29 cellular contexts compared by ENCODE assay signal in the genomic region with DNA sequence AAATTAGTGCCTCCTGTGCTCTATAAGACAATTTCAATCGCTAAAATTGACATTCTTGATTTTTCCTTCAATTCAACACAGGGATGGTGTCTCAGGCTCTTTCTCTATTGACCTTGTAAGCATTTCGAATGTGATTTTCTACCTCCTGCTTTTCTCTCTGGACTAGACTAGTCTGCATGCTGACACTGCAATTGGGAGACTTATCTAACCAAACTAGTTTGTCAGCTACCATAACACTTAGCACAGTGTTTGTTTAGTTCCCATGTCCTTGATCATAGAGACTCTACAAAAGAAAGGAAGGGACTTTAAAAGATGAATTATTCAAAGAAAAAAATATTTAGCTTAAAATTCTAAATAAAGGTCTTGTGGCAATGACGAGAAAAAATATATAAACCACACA.
"Had no signal": no experiment of that assay in that cellular context is flagged by ENCODE, and none has a peak within 500 bp of the region (broad histone marks: within the 10 kb centered on the region; RNA-seq: fewer than 3 reads in every experiment).

No MANE protein-coding gene starts in this region.

- H3K4me3 Mint-ChIP-seq: activated CD4-positive, alpha-beta memory T cell treated with anti-CD3 and anti-CD28 coated beads for 36 hours; activated CD4-positive, alpha-beta T cell treated with anti-CD3 and anti-CD28 coated beads, Interleukin-2, amount 10 ng/mL, durations not matched to agents 7 days and 5 days; activated naive CD8-positive, alpha-beta T cell treated with anti-CD3 and anti-CD28 coated beads, Interleukin-2, amount 50 U/mL, for 24 hours; activated T-cell treated with anti-CD3 and anti-CD28 coated beads, Interleukin-2, amount 50 U/mL, for 4 hours; T-helper 1 cell treated with Interleukin-12 subunit alpha and Interleukin-12 subunit beta and Interleukin-4 antibody, amounts not matched to agents 30 μg/mL and 1 μg/mL, for 36 hours; WTC11 had no signal

- H3K9me3 Mint-ChIP-seq: activated CD4-positive, alpha-beta memory T cell treated with anti-CD3 and anti-CD28 coated beads for 36 hours; activated naive CD4-positive, alpha-beta T cell treated with anti-CD3 and anti-CD28 coated beads, Interleukin-2, amount 50 U/mL, for 72 hours; activated naive CD8-positive, alpha-beta T cell treated with anti-CD3 and anti-CD28 coated beads, Interleukin-2, amount 50 U/mL, for 24 hours; T-helper 1 cell treated with Interleukin-12 subunit alpha and Interleukin-12 subunit beta and Interleukin-4 antibody, amounts not matched to agents 30 μg/mL and 1 μg/mL, for 36 hours had no signal

- H3K4me3 ChIP-seq: ascending aorta, body of pancreas, coronary artery, SJSA1 had no signal

- DNase-seq: activated CD4-positive, alpha-beta memory T cell treated with anti-CD3 and anti-CD28 coated beads for 36 hours; activated CD4-positive, alpha-beta T cell treated with anti-CD3 and anti-CD28 coated beads, Interleukin-2, amount 10 ng/mL, durations not matched to agents 7 days and 5 days; activated CD4-positive, CD25-positive, alpha-beta regulatory T cell treated with anti-CD3 and anti-CD28 coated beads, Interleukin-2, amount 50 U/mL, for 72 hours; activated CD8-positive, alpha-beta memory T cell treated with anti-CD3 and anti-CD28 coated beads for 24 hours; activated effector memory CD4-positive, alpha-beta T cell treated with anti-CD3 and anti-CD28 coated beads, Interleukin-2, amount 50 U/mL, for 16 hours; activated naive CD4-positive, alpha-beta T cell treated with Interleukin-2 at 50 U/mL for 16 hours; activated naive CD8-positive, alpha-beta T cell treated with anti-CD3 and anti-CD28 coated beads, Interleukin-2, amount 50 U/mL, for 24 hours; activated T-cell treated with anti-CD3 and anti-CD28 coated beads, Interleukin-2, amount 50 U/mL, for 4 hours; amniotic stem cell; body of pancreas; central memory CD4-positive, alpha-beta T cell; MM.1S; NCI-H1105 treated with DMSO at 0.1 percent for 48 hours; NCI-H146; NCI-H187 treated with DMSO at 0.1 percent for 48 hours; NCI-H2081 treated with DMSO at 0.1 percent for 48 hours; NCI-H524 treated with DMSO at 0.1 percent for 48 hours; NCI-H82; NK-92 treated with Interleukin-12 subunit alpha and Interleukin-12 subunit beta, amount 100 ng/mL, for 24 hours; SHP77; SW 1271 had no signal

- H3K4me1 Mint-ChIP-seq: activated CD4-positive, alpha-beta T cell treated with anti-CD3 and anti-CD28 coated beads, Interleukin-2, amount 10 ng/mL, durations not matched to agents 7 days and 5 days; activated naive CD8-positive, alpha-beta T cell treated with anti-CD3 and anti-CD28 coated beads, Interleukin-2, amount 50 U/mL, for 24 hours; WTC11 had no signal

- H3K27me3 Mint-ChIP-seq: activated CD4-positive, alpha-beta memory T cell treated with anti-CD3 and anti-CD28 coated beads for 36 hours; activated naive CD8-positive, alpha-beta T cell treated with anti-CD3 and anti-CD28 coated beads, Interleukin-2, amount 50 U/mL, for 24 hours had no signal

- H3K36me3 Mint-ChIP-seq: activated CD4-positive, alpha-beta memory T cell treated with anti-CD3 and anti-CD28 coated beads for 36 hours; activated naive CD4-positive, alpha-beta T cell treated with anti-CD3 and anti-CD28 coated beads, Interleukin-2, amount 50 U/mL, for 72 hours had no signal

- H3K27ac Mint-ChIP-seq: activated CD4-positive, alpha-beta memory T cell treated with anti-CD3 and anti-CD28 coated beads for 36 hours; activated CD4-positive, alpha-beta T cell treated with anti-CD3 and anti-CD28 coated beads, Interleukin-2, amount 10 ng/mL, durations not matched to agents 7 days and 5 days; activated naive CD4-positive, alpha-beta T cell treated with anti-CD3 and anti-CD28 coated beads, Interleukin-2, amount 50 U/mL, for 72 hours; activated naive CD8-positive, alpha-beta T cell treated with anti-CD3 and anti-CD28 coated beads, Interleukin-2, amount 50 U/mL, for 24 hours; T-helper 1 cell treated with Interleukin-12 subunit alpha and Interleukin-12 subunit beta and Interleukin-4 antibody, amounts not matched to agents 30 μg/mL and 1 μg/mL, for 36 hours; WTC11 had no signal

- FAIRE-seq: bronchial epithelial cell, RCC 7860 had no signal
